ENCODE assay signal across 9 cellular contexts in the genomic region with DNA sequence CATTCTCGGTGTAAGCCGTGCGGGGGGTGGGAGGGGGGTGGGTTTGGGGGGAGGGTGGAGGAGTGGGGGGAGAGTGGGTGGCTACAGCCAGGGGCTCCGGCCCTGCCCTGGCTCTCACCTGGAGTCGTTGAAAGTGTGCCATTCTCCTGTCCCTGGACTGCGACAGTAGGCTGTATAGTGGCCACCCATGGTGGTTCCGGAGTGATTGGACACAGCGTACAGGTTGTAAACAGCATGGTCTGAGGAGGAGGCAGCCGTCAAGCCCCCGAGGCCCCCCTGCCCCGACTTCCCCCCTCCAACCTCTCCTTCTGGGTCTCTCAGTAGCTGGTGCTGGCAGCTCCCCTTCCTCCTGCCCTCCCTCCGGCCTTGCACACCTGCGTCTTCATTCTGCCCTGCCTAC. TPM values are rescaled to one million over a fixed set of nuclear protein-coding genes. Genes with fewer than 3 reads are reported as not detected.
A peak's percentile ranks its signal among the peaks of the same experiment; 100 is the strongest.
DNase-seq lines count a peak whose midpoint lies in the region; ATAC-seq and TF ChIP-seq lines count a peak whose summit lies in the region.
"Had no signal": no experiment of that assay in that cellular context is flagged by ENCODE, and none has a peak within 500 bp of the region (broad histone marks: within the 10 kb centered on the region; RNA-seq: fewer than 3 reads in every experiment).

No MANE protein-coding gene starts in this region.

- POLR2A ChIA-PET in MCF 10A (lab: Yijun Ruan, JAX), result interaction anchor here (0.9 to 4.8 kb wide), 3 partner anchors 15 to 190 kb away, joined by 3 to 85 read pairs (median 9); no protein-coding TSS in a partner anchor

- H3K27me3 Mint-ChIP-seq in activated naive CD4-positive, alpha-beta T cell treated with anti-CD3 and anti-CD28 coated beads for 36 hours (ENCODE audit: low read depth), result peaks cover 21% of the 10 kb centered on the region
- H3K27me3 Mint-ChIP-seq in MCF 10A (ENCODE audit: insufficient read depth, unreplicated experiment) (no peaks in the 10 kb centered on the region), memory B cell (peaks cover 16% of the 10 kb centered on the region), type B pancreatic cell (peaks cover 10% of the 10 kb centered on the region)

- peak overlapping the region; percentile 17 for H3K4me3 Mint-ChIP-seq in activated naive CD4-positive, alpha-beta T cell treated with anti-CD3 and anti-CD28 coated beads for 36 hours
- H3K4me3 Mint-ChIP-seq in MCF 10A (ENCODE audit: unreplicated experiment) (peak overlapping the region; percentile 79), memory B cell (peak overlapping the region; percentile 62), type B pancreatic cell (peak overlapping the region; percentile 82)

- intact Hi-C loops in activated naive CD4-positive, alpha-beta T cell treated with anti-CD3 and anti-CD28 coated beads for 36 hours (cut with micrococcal nuclease), result loop anchor here (10.0 kb wide), 1 partner anchor 368 kb away; a partner anchor contains a TSS
- intact Hi-C loops in MCF 10A (cut with micrococcal nuclease), result no loop called here

- no peak overlapping the region for H3K27ac Mint-ChIP-seq in activated naive CD4-positive, alpha-beta T cell treated with anti-CD3 and anti-CD28 coated beads for 36 hours
- H3K27ac Mint-ChIP-seq in MCF 10A (ENCODE audit: low read depth, unreplicated experiment) (no peak overlapping the region), memory B cell (no peak overlapping the region), type B pancreatic cell (peak overlapping the region; percentile 29)

- no peak for ATAC-seq in memory B cell (ENCODE audit: low read depth)
- ATAC-seq in GM18519 (IDR thresholded peaks at IDR 0.05; ENCODE audit: low FRiP score, unreplicated experiment), result no peak

- no TSS peak for BruUV-seq in MCF 10A (replicated peaks; lab: Mats Ljungman, UMichigan)

- peaks cover 9% of the 10 kb centered on the region for H3K4me1 Mint-ChIP-seq in activated naive CD4-positive, alpha-beta T cell treated with anti-CD3 and anti-CD28 coated beads for 36 hours (ENCODE audit: low read depth)
- H3K4me1 Mint-ChIP-seq in MCF 10A (ENCODE audit: insufficient read depth, unreplicated experiment), result peaks cover 46% of the 10 kb centered on the region
- peaks cover 12% of the 10 kb centered on the region for H3K4me1 Mint-ChIP-seq in memory B cell
- peaks cover 19% of the 10 kb centered on the region for H3K4me1 Mint-ChIP-seq in type B pancreatic cell (ENCODE audit: unreplicated experiment)

- no peaks in the 10 kb centered on the region for H3K9me3 Mint-ChIP-seq in activated naive CD4-positive, alpha-beta T cell treated with anti-CD3 and anti-CD28 coated beads for 36 hours
- H3K9me3 Mint-ChIP-seq in MCF 10A (ENCODE audit: unreplicated experiment) (no peaks in the 10 kb centered on the region), memory B cell (no peaks in the 10 kb centered on the region), type B pancreatic cell (no peaks in the 10 kb centered on the region)

- DNase-seq in activated naive CD4-positive, alpha-beta T cell treated with anti-CD3 and anti-CD28 coated beads for 36 hours, result no peak
- DNase-seq in activated naive CD4-positive, alpha-beta T cell (lab: John Stamatoyannopoulos, UW), result no peak
- no peak for DNase-seq in MCF 10A (ENCODE audit: unreplicated experiment)
- DNase-seq in memory B cell (ENCODE audit: low spot score in 2 of 2), result no peak
- DNase-seq in type B pancreatic cell (ENCODE audit: extremely low spot score, unreplicated experiment), result no peak
- no peak for DNase-seq in NCI-H146 treated with DMSO at 0.1 percent for 48 hours (lab: John Stamatoyannopoulos, UW; ENCODE audit: unreplicated experiment)
- DNase-seq in erythroblast (lab: John Stamatoyannopoulos, UW), result no peak
- DNase-seq: NCI-H2227 treated with DMSO at 0.1 percent for 48 hours had no signal

- no peak for TF ChIP-seq CTCF in MCF 10A (IDR thresholded peaks at IDR 0.05; ENCODE audit: unreplicated experiment)
- TF ChIP-seq CTCF in type B pancreatic cell (conservative IDR thresholded peaks at IDR 0.05), result no peak

- TF ChIP-seq POLR2A in erythroblast (IDR thresholded peaks at IDR 0.05; ENCODE audit: low read length), result no peak

- CTCF ChIA-PET in activated naive CD4-positive, alpha-beta T cell treated with anti-CD3 and anti-CD28 coated beads for 36 hours (lab: Charles Lee), result interaction anchor here (0.5 to 4.8 kb wide), 18 partner anchors 8 to 402 kb away, joined by 3 to 132 read pairs (median 6); a partner anchor contains a TSS
- CTCF ChIA-PET in MCF 10A (lab: Yijun Ruan, JAX), result interaction anchor here (0.6 to 9.2 kb wide), 19 partner anchors 8 to 751 kb away, joined by 3 to 415 read pairs (median 5); a partner anchor contains a TSS

- H3K36me3 Mint-ChIP-seq in activated naive CD4-positive, alpha-beta T cell treated with anti-CD3 and anti-CD28 coated beads for 36 hours (ENCODE audit: low read depth), result no peaks in the 10 kb centered on the region
- H3K36me3 Mint-ChIP-seq in MCF 10A (ENCODE audit: insufficient read depth, unreplicated experiment), result peaks cover 11% of the 10 kb centered on the region
- H3K36me3 Mint-ChIP-seq in memory B cell, result no peaks in the 10 kb centered on the region
- peaks cover 6% of the 10 kb centered on the region for H3K36me3 Mint-ChIP-seq in type B pancreatic cell

RNA-seq across cellular contexts. Expression of a gene that starts 10.6 kb away (rescaled TPM):
- not detected for total RNA-seq in activated naive CD4-positive, alpha-beta T cell treated with anti-CD3 and anti-CD28 coated beads for 36 hours
- total RNA-seq in MCF 10A (2022) (not detected in 2 replicates), type B pancreatic cell (ENCODE audit: low replicate concordance) (not detected in 2 replicates)

RNA-seq across cellular contexts. Expression of a gene that starts 16.4 kb away (rescaled TPM):
- not detected for total RNA-seq in activated naive CD4-positive, alpha-beta T cell treated with anti-CD3 and anti-CD28 coated beads for 36 hours
- total RNA-seq in MCF 10A (2022), result not detected in 2 replicates
- 2.0 and 4.0 TPM in 2 replicates for total RNA-seq in type B pancreatic cell (ENCODE audit: low replicate concordance)

RNA-seq across cellular contexts. Expression of a gene that starts 22.7 kb away (rescaled TPM):
- 10 to 100 TPM; 46.1 to 47.0 TPM for total RNA-seq in activated naive CD4-positive, alpha-beta T cell treated with anti-CD3 and anti-CD28 coated beads for 36 hours
- total RNA-seq in MCF 10A (2022) (19.2 and 20.9 TPM in 2 replicates), type B pancreatic cell (ENCODE audit: low replicate concordance) (40.3 and 45.6 TPM in 2 replicates)

RNA-seq across cellular contexts. Expression of a gene that starts 24.4 kb away (rescaled TPM):
- total RNA-seq in activated naive CD4-positive, alpha-beta T cell treated with anti-CD3 and anti-CD28 coated beads for 36 hours, result under 1 TPM; 0.35 to 0.57 TPM
- 0.14 and 0.54 TPM in 2 replicates for total RNA-seq in MCF 10A (2022)
- total RNA-seq in type B pancreatic cell (ENCODE audit: low replicate concordance), result 7.4 and 8.2 TPM in 2 replicates

RNA-seq across cellular contexts. Expression of a gene that starts 40.1 kb away (rescaled TPM):
- total RNA-seq in activated naive CD4-positive, alpha-beta T cell treated with anti-CD3 and anti-CD28 coated beads for 36 hours, result 1 to 10 TPM; 8.0 to 8.4 TPM
- 3.5 TPM in 2 replicates for total RNA-seq in MCF 10A (2022)
- 3.0 and 10.3 TPM in 2 replicates for total RNA-seq in type B pancreatic cell (ENCODE audit: low replicate concordance)

Comparison
In these comparisons a context has a peak if more than half of its experiments do, and no peak if none do; other contexts are left out.
1. H3K4me3 Mint-ChIP-seq: peak in every context shown above with its lines; median percentile 82 in type B pancreatic cell; 79 in MCF 10A; 62 in memory B cell; 17 in activated naive CD4-positive, alpha-beta T cell treated with anti-CD3 and anti-CD28 coated beads for 36 hours.